ENCODE assay signal across 11 cellular contexts in the genomic region with DNA sequence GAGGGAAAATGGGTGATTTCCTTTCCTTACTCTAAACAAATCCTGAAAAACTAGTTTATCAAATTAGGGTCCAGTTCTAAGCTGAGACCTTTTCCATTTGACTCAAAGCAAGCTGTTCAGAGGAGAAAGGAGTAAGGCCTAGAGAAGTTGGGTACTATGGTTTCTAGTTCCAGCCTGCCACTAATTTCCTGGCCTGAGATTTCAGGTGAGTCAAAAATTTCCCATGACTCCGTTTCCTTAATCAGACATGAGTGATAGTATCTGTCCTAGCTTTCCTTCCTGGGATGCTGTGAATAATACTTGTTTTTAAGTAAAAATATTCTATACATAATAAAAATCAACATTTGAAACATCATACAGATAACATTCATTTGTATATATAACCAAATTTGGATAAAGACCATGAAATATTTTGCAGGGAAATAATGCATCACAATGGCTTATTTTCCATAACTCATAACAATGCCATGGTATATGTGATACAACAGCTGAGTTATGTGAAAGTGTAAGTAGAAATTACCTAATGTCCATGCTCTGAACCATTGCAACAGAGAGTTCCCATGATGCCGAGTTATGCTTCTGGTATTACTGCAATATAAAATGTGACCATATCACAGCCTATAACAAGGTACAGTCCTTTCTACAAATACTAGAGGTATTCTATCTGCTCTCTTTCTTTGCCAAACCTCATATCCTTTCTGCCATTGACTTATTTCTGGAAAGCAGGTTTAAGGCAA.
DNase-seq lines count a peak whose midpoint lies in the region; ATAC-seq and TF ChIP-seq lines count a peak whose summit lies in the region.
"Had no signal": no experiment of that assay in that cellular context is flagged by ENCODE, and none has a peak within 500 bp of the region (broad histone marks: within the 10 kb centered on the region; RNA-seq: fewer than 3 reads in every experiment).

No MANE protein-coding gene starts in this region.

- peak; percentile 54 for ATAC-seq in GM19324 (IDR thresholded peaks at IDR 0.05; ENCODE audit: low FRiP score, unreplicated experiment)
- ATAC-seq in HG02884 (IDR thresholded peaks at IDR 0.05; ENCODE audit: unreplicated experiment): peak; percentile 56

- no peak overlapping the region for H3K4me3 ChIP-seq in esophagus squamous epithelium

- intact Hi-C loops in esophagus squamous epithelium (cut with DNase I): no loop called here

- H3K27ac ChIP-seq in esophagus squamous epithelium (no peak overlapping the region), substantia nigra (ENCODE audit: low read depth, low read length, poor library complexity, severe bottlenecking) (no peak overlapping the region)

- peak; percentile 28 for DNase-seq in GM10266 (ENCODE audit: extremely low spot score)
- DNase-seq in NCI-H526 treated with DMSO at 0.1 percent for 48 hours (lab: John Stamatoyannopoulos, UW): peak; percentile 57
- DNase-seq in activated CD4-positive, alpha-beta T cell treated with anti-CD3 and anti-CD28 coated beads, Interleukin-2, amount 50 U/mL, for 48 hours: no peak
- DNase-seq in esophagus squamous epithelium (lab: John Stamatoyannopoulos, UW): no peak
- no peak for DNase-seq in hepatic stellate cell (ENCODE audit: low spot score)
- DNase-seq in substantia nigra (lab: John Stamatoyannopoulos, UW): no peak
- DNase-seq: BE2C, NCI-H226, SK-N-SH had no signal

- no peak for TF ChIP-seq POLR2A in esophagus squamous epithelium (IDR thresholded peaks at IDR 0.05)

- no peaks in the 10 kb centered on the region for H3K36me3 ChIP-seq in esophagus squamous epithelium
- H3K36me3 ChIP-seq: BE2C had no signal

- no peaks in the 10 kb centered on the region for H3K27me3 ChIP-seq in esophagus squamous epithelium
- H3K27me3 ChIP-seq: BE2C had no signal

- TF ChIP-seq CTCF in GM10266 (IDR thresholded peaks at IDR 0.05; ENCODE audit: control insufficient read depth, insufficient read depth, low read depth, missing control alignments) (no peak), esophagus squamous epithelium (IDR thresholded peaks at IDR 0.05) (no peak)

- WGBS in esophagus squamous epithelium, 2 donors: 68 to 70% methylated on average over 2 of the region's 2 CpGs

- H3K4me1 ChIP-seq in esophagus squamous epithelium: peaks cover 0 to 17% (median 6%) of the 10 kb centered on the region in 3 donors
- H3K4me1 ChIP-seq: BE2C had no signal

- H3K9me3 ChIP-seq in esophagus squamous epithelium: no peaks in the 10 kb centered on the region
- H3K9me3 ChIP-seq: BE2C, SK-N-SH had no signal

Comparison
In these comparisons a context has a peak if more than half of its experiments do, and no peak if none do; other contexts are left out.
1. DNase-seq: peak in GM10266 (single experiment) and NCI-H526 treated with DMSO at 0.1 percent for 48 hours (single experiment); none in activated CD4-positive, alpha-beta T cell treated with anti-CD3 and anti-CD28 coated beads, Interleukin-2, amount 50 U/mL, for 48 hours (0 of 2), esophagus squamous epithelium (single experiment), hepatic stellate cell (single experiment) and substantia nigra (0 of 49).